In the genomic region with DNA sequence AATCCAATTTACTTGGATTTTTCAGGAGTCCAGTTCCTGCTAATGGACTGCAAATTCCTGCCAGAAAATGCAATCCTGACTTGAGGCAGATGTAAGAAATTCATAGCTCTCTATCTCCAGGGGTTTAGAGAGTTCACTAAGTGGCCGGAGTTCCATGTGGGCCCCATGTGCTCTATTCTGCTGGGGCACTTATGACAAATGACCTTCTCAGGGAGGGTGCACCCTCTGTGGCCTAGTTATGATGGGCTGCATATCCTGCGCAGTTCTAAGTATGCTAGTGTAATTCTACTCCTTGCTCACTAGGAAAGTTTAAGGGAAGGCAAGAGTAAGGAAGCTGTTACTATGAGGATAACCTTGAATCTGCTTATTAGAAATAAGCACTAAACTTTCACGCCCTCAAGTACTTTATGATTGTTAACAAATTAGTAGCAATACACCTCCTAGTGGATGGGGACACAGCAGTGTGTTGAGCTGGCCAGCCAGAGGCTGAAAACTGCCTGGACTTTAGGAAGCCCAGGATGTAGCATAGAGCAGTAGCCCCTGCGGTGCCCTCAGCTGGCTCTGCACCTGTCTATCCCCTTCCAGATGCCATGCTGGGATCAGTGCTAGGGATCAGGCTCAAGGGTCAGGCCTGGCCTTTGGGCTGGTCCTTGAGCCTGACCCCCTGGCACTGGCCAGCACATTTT, we compare ENCODE assay signal across 28 cellular contexts. TPM values are rescaled to one million over a fixed set of nuclear protein-coding genes. Genes with fewer than 3 reads are reported as not detected.
DNase-seq lines count a peak whose midpoint lies in the region; ATAC-seq, FAIRE-seq and TF ChIP-seq lines count a peak whose summit lies in the region.
"Had no signal": no experiment of that assay in that cellular context is flagged by ENCODE, and none has a peak within 500 bp of the region (broad histone marks: within the 10 kb centered on the region; RNA-seq: fewer than 3 reads in every experiment).

No MANE protein-coding gene starts in this region.

- no peak for TF ChIP-seq EP300 in K562 (IDR thresholded peaks at IDR 0.05; ENCODE audit: low read length)

- no peak overlapping the region for H2BK120ac ChIP-seq in H9 (ENCODE audit: low read depth, low read length, poor library complexity, severe bottlenecking)

- intact Hi-C loops in K562 (cut with micrococcal nuclease) (no loop called here), heart right ventricle (cut with DNase I) (no loop called here), sciatic nerve (cut with DNase I) (no loop called here)

- no TSS peak for BruUV-seq in K562 (replicated peaks; lab: Mats Ljungman, UMichigan)

- no peak for TF ChIP-seq RAD21 in K562 (CRISPR knock-in tag; conservative IDR thresholded peaks at IDR 0.05 in 1 of 2, IDR thresholded peaks at IDR 0.05 in 1 of 2)

- no peaks in the 10 kb centered on the region for H3K23me2 ChIP-seq in H9 (ENCODE audit: insufficient read length, low read depth, low read length, poor library complexity, severe bottlenecking)

- DNase-seq in H9 (no peak), K562 (ENCODE audit: extremely low read depth in 1 of 4, low spot score in 3 of 4) (no peak), heart right ventricle (no peak), sciatic nerve (ENCODE audit: low spot score) (no peak), GM03348 (ENCODE audit: low spot score) (no peak), NCI-H2171 (lab: John Stamatoyannopoulos, UW) (no peak), COR-L47 (lab: John Stamatoyannopoulos, UW) (no peak)
- no peak for DNase-seq in activated CD4-positive, CD25-positive, alpha-beta regulatory T cell treated with anti-CD3 and anti-CD28 coated beads, Interleukin-2, amount 50 U/mL, for 72 hours
- DNase-seq: ACHN; activated T-cell treated with anti-CD3 and anti-CD28 coated beads, Interleukin-2, amount 50 U/mL, for 4 hours; brain microvascular endothelial cell; Caco-2; DND-41; NCI-H1436 treated with DMSO at 0.1 percent for 48 hours; NCI-H510A treated with DMSO at 0.1 percent for 48 hours; PC-9; SHP77 treated with DMSO at 0.1 percent for 48 hours; spleen; stimulated activated CD4-positive, alpha-beta T cell treated with anti-CD3 and anti-CD28 coated beads, Interleukin-4, amount 100 ng/mL, for 1 hour; SW 1271; tibial artery had no signal

- H3K79me2 ChIP-seq in H9 (ENCODE audit: insufficient read depth, low read length) (no peaks in the 10 kb centered on the region), K562 (ENCODE audit: control insufficient read depth, insufficient read depth, low read length) (no peaks in the 10 kb centered on the region)

- in situ Hi-C loops in K562 (cut with MboI): no loop called here

- H3K4me1 Mint-ChIP-seq in H9: peaks cover 20 to 21% of the 10 kb centered on the region in 2 experiments
- H3K4me1 Mint-ChIP-seq: stimulated activated memory B cell treated with anti-CD40 and anti-IgM and Interleukin-4, amounts not matched to agents 10 μg/mL and 1 μg/mL and 100 μg/mL, for 72 hours had no signal

- no peak overlapping the region for H4K91ac ChIP-seq in H9 (ENCODE audit: insufficient read length, low read depth, low read length)

- POLR2A ChIA-PET in K562 (lab: Yijun Ruan, JAX): no interaction called here

- TF ChIP-seq CTCF in H9 (conservative IDR thresholded peaks at IDR 0.05) (no peak), K562 (IDR thresholded peaks at IDR 0.05 in 2 of 3, conservative IDR thresholded peaks at IDR 0.05 in 1 of 3; ENCODE audit: insufficient read depth in 2 of 3, low read depth in 1 of 3, low read length in 3 of 3) (peak in 2 of 3 experiments; percentile 12 to 19; a peak in 1 of 6 replicates), heart right ventricle (IDR thresholded peaks at IDR 0.05) (peak in 1 of 9 donors; percentile 18)

- no peak overlapping the region for H3T11ph ChIP-seq in H9 (ENCODE audit: low read length)

- no peak overlapping the region for H3K9ac ChIP-seq in H9 (ENCODE audit: extremely low read depth, insufficient read length, low read length)
- no peak overlapping the region for H3K9ac ChIP-seq in K562 (ENCODE audit: insufficient read depth in 1 of 2, low read depth in 2 of 2, low read length in 2 of 2)
- H3K9ac ChIP-seq: BLaER1 had no signal

- no peak overlapping the region for H2BK5ac ChIP-seq in H9 (ENCODE audit: insufficient read length, low read length)

- H3K36me3 ChIP-seq in K562 (ENCODE audit: control insufficient read depth, insufficient read depth, low read length) (no peaks in the 10 kb centered on the region), heart right ventricle (peaks cover 0 to 18% (median 0%) of the 10 kb centered on the region in 9 donors)
- H3K36me3 ChIP-seq: BLaER1, brain microvascular endothelial cell, spleen, tibial artery had no signal

- no peak overlapping the region for H3K56ac ChIP-seq in H9 (ENCODE audit: insufficient read length, low read depth, low read length)

- H3K4me2 ChIP-seq in H9 (ENCODE audit: insufficient read depth, insufficient read length, low read length) (no peak overlapping the region), K562 (ENCODE audit: insufficient read depth, low read length) (no peak overlapping the region)
- H3K4me2 ChIP-seq: BLaER1, PC-9 had no signal

- no peak overlapping the region for H3K23ac ChIP-seq in H9 (ENCODE audit: insufficient read length, low read depth, low read length)

- no peaks in the 10 kb centered on the region for H3K79me1 ChIP-seq in H9 (ENCODE audit: insufficient read depth, low read depth, low read length, poor library complexity, severe bottlenecking)

- no peak overlapping the region for H2BK15ac ChIP-seq in H9 (ENCODE audit: low read depth, low read length)

- CTCF ChIA-PET in K562 (lab: Yijun Ruan, JAX; ENCODE audit: low intra/inter-chr PET ratio): no interaction called here

- no peak overlapping the region for H2BK12ac ChIP-seq in H9 (ENCODE audit: insufficient read length, low read depth, low read length)

- ATAC-seq in K562 (peak; percentile 61), heart right ventricle (peak in 5 of 8 donors; percentile 24 to 62 (median 43)), sciatic nerve (peak; percentile 26)
- ATAC-seq: activated CD4-positive, CD25-positive, alpha-beta regulatory T cell treated with anti-CD3 and anti-CD28 coated beads, Interleukin-2, amount 50 U/mL, for 24 hours; activated T-cell treated with anti-CD3 and anti-CD28 coated beads, Interleukin-2, amount 50 U/mL, for 4 hours; stimulated activated memory B cell treated with anti-CD40 and anti-IgM and Interleukin-4, amounts not matched to agents 10 μg/mL and 1 μg/mL and 100 μg/mL, for 72 hours had no signal

- no peak overlapping the region for H3K18ac ChIP-seq in H9 (ENCODE audit: insufficient read length, low read depth, low read length)

- H2AFZ ChIP-seq in H9 (ENCODE audit: low read length): no peak overlapping the region
- no peak overlapping the region for H2AFZ ChIP-seq in K562 (ENCODE audit: low read depth, low read length)
- H2AFZ ChIP-seq: PC-9 had no signal

- no peak for TF ChIP-seq POLR2A in K562 (conservative IDR thresholded peaks at IDR 0.05)

- no peak overlapping the region for H3K4me3 Mint-ChIP-seq in H9
- H3K4me3 Mint-ChIP-seq: activated T-cell treated with anti-CD3 and anti-CD28 coated beads, Interleukin-2, amount 50 U/mL, for 4 hours; stimulated activated memory B cell treated with anti-CD40 and anti-IgM and Interleukin-4, amounts not matched to agents 10 μg/mL and 1 μg/mL and 100 μg/mL, for 72 hours had no signal

- WGBS in H9 (ENCODE audit: extremely low coverage, insufficient read length, low lambda C conversion rate): no CpG with 5 or more reads among the region's 4 CpGs
- WGBS in K562 (ENCODE audit: insufficient coverage, low coverage, missing lambda C conversion rate): 18% methylated on average over 4 of the region's 4 CpGs
- 66 to 68% methylated on average over 4 of the region's 4 CpGs for WGBS in heart right ventricle, 2 donors

- H3K9me3 ChIP-seq in H9 (ENCODE audit: control insufficient read depth, low read depth, low read length): no peaks in the 10 kb centered on the region
- H3K9me3 ChIP-seq in K562 (replicated peaks; ENCODE audit: control insufficient read depth, insufficient read depth, low read depth, low read length): no peaks in the 10 kb centered on the region
- H3K9me3 ChIP-seq in heart right ventricle: no peaks in the 10 kb centered on the region
- H3K9me3 ChIP-seq: BLaER1, Caco-2, spleen, tibial artery had no signal

- H3K4ac ChIP-seq in H9 (ENCODE audit: low read depth, low read length): no peak overlapping the region

- no peak overlapping the region for H3K14ac ChIP-seq in H9 (ENCODE audit: insufficient read depth, low read length)

- no peak for FAIRE-seq in K562 (lab: Jason Lieb, UNC)

- H3K27me3 ChIP-seq in H9 (ENCODE audit: insufficient read depth, low read length): no peaks in the 10 kb centered on the region; the same call in 1 of the 2 replicates
- H3K27me3 ChIP-seq in K562 (ENCODE audit: control insufficient read depth in 2 of 2, insufficient read depth in 2 of 2, low read length in 2 of 2): peaks cover 10 to 27% of the 10 kb centered on the region in 2 experiments; a peak in 4 of 5 replicates
- H3K27me3 ChIP-seq in heart right ventricle: no peaks in the 10 kb centered on the region
- H3K27me3 ChIP-seq: BLaER1, brain microvascular endothelial cell, spleen, tibial artery had no signal

- H3K27ac Mint-ChIP-seq in H9: peak overlapping the region in 2 of 3 experiments; percentile 53 to 74; a peak in 3 of 7 replicates
- H3K27ac Mint-ChIP-seq: stimulated activated memory B cell treated with anti-CD40 and anti-IgM and Interleukin-4, amounts not matched to agents 10 μg/mL and 1 μg/mL and 100 μg/mL, for 72 hours had no signal

- no peaks in the 10 kb centered on the region for H3K36me3 Mint-ChIP-seq in H9 (ENCODE audit: insufficient read depth in 1 of 3, low read depth in 3 of 3)
- H3K36me3 Mint-ChIP-seq: stimulated activated memory B cell treated with anti-CD40 and anti-IgM and Interleukin-4, amounts not matched to agents 10 μg/mL and 1 μg/mL and 100 μg/mL, for 72 hours had no signal

- no peak overlapping the region for H4K5ac ChIP-seq in H9 (ENCODE audit: insufficient read length, low read depth, low read length)

- no peaks in the 10 kb centered on the region; a peak in 1 of 5 replicates for H3K9me3 Mint-ChIP-seq in H9
- H3K9me3 Mint-ChIP-seq: activated T-cell treated with anti-CD3 and anti-CD28 coated beads, Interleukin-2, amount 50 U/mL, for 4 hours; stimulated activated memory B cell treated with anti-CD40 and anti-IgM and Interleukin-4, amounts not matched to agents 10 μg/mL and 1 μg/mL and 100 μg/mL, for 72 hours had no signal

- H2BK20ac ChIP-seq in H9 (ENCODE audit: low read depth, low read length, poor library complexity, severe bottlenecking): no peak overlapping the region

- no peaks in the 10 kb centered on the region; the same call in none of the 2 replicates for H3K27me3 Mint-ChIP-seq in H9 (ENCODE audit: low read depth)

- H4K8ac ChIP-seq in H9 (replicated peaks; ENCODE audit: insufficient read length, low read depth, low read length): no peak overlapping the region

- H3K27ac ChIP-seq in H9 (ENCODE audit: insufficient read length, low read depth, low read length): no peak overlapping the region
- H3K27ac ChIP-seq in K562 (ENCODE audit: extremely low read depth, low read depth, low read length): no peak overlapping the region
- peak overlapping the region in 5 of 10 donors; percentile 19 to 40 (median 31) for H3K27ac ChIP-seq in heart right ventricle
- H3K27ac ChIP-seq: BLaER1, brain microvascular endothelial cell, coronary artery, PC-9, spleen, tibial artery had no signal

- H3K4me3 ChIP-seq in K562: no peak overlapping the region
- no peak overlapping the region for H3K4me3 ChIP-seq in heart right ventricle
- H3K4me3 ChIP-seq: BLaER1, coronary artery, PC-9, spleen, tibial artery had no signal

- H3K9me1 ChIP-seq in K562 (ENCODE audit: control insufficient read depth, insufficient read depth, low read length): no peaks in the 10 kb centered on the region

- H3K4me1 ChIP-seq in H9 (ENCODE audit: insufficient read depth, low read length): peaks cover 9% of the 10 kb centered on the region
- peaks cover 0 to 2% of the 10 kb centered on the region in 2 experiments; a peak in 1 of 5 replicates for H3K4me1 ChIP-seq in K562 (replicated peaks in 1 of 2; ENCODE audit: control insufficient read depth in 2 of 2, insufficient read depth in 2 of 2, low read length in 2 of 2)
- peaks cover 0 to 56% (median 26%) of the 10 kb centered on the region in 9 donors for H3K4me1 ChIP-seq in heart right ventricle
- H3K4me1 ChIP-seq: BLaER1, Caco-2, spleen, tibial artery had no signal

- no peaks in the 10 kb centered on the region for H4K20me1 ChIP-seq in H9 (ENCODE audit: control insufficient read depth, insufficient read depth, insufficient read length)
- H4K20me1 ChIP-seq in K562 (replicated peaks; ENCODE audit: control insufficient read depth, insufficient read depth, low read length): no peaks in the 10 kb centered on the region
- H4K20me1 ChIP-seq: BLaER1 had no signal

- H2AK5ac ChIP-seq in H9 (ENCODE audit: insufficient read length, low read length): no peak overlapping the region

RNA-seq across cellular contexts. Expression of a gene that starts 14.4 kb away (rescaled TPM):
- total RNA-seq in H9 (2021) (0.04 TPM in 1 of 2 replicates, not detected in the other), K562 (2014; rRNA removed) (not detected in 2 replicates), K562 (2014; rRNA removed; fragmentation: Illumina TruSeq; extraction: Trizol) (not detected in 2 replicates), K562 (2015; rRNA removed; fragmentation: Illumina TruSeq; extraction: Trizol) (not detected in 2 replicates), K562 (2021) (not detected in 2 replicates), heart right ventricle (100 to 1,000 TPM; 287 to 534 (median 395) TPM), sciatic nerve (0.49 TPM)
- not detected in 2 replicates for total RNA-seq in K562 (2011; cell fraction: chromatin; rRNA removed; ENCODE audit: low replicate concordance)
- total RNA-seq in K562 (2011; cell fraction: nucleolus; rRNA removed): not detected in 2 replicates
- not detected in 2 replicates for total RNA-seq in K562 (2011; cell fraction: nucleoplasm; rRNA removed)
- polyA plus RNA-seq in K562 (2011; rRNA removed) (not detected in 2 replicates), K562 (2014; fragmentation: Illumina TruSeq; extraction: Trizol) (not detected in 2 replicates), K562 (2014; fragmentation: Nextera tagmentation; extraction: Ambion mirVana) (not detected), K562 (2014; rRNA removed) (not detected in 2 replicates), heart right ventricle (10 to 100 TPM; 78.7 to 94.0 TPM)
- not detected in 2 replicates for polyA plus RNA-seq in K562 (2011; cell fraction: cytosol; rRNA removed)
- polyA plus RNA-seq in K562 (2011; cell fraction: nucleus; rRNA removed): not detected in 2 replicates
- not detected in 2 replicates for polyA plus RNA-seq in K562 (2012)
- polyA minus RNA-seq in K562 (2011; rRNA and poly(A)+ RNA removed): not detected in 2 replicates
- polyA minus RNA-seq in K562 (2011; cell fraction: cytosol; rRNA and poly(A)+ RNA removed): not detected in 2 replicates
- not detected in 2 replicates for polyA minus RNA-seq in K562 (2011; cell fraction: nucleus; rRNA and poly(A)+ RNA removed)
- total RNA-seq: activated T-cell treated with anti-CD3 and anti-CD28 coated beads, Interleukin-2, amount 50 U/mL, for 4 hours; Caco-2; HT1080; kidney epithelial cell; PC-9; pulmonary artery endothelial cell; spleen had no signal

RNA-seq across cellular contexts. Expression of a gene that starts 26.5 kb away (rescaled TPM):
- 7.1 and 8.2 TPM in 2 replicates for total RNA-seq in H9 (2021)
- 0.21 and 1.1 TPM in 2 replicates for total RNA-seq in K562 (2011; cell fraction: chromatin; rRNA removed; ENCODE audit: low replicate concordance)
- 0.67 TPM in 1 of 2 replicates, not detected in the other for total RNA-seq in K562 (2011; cell fraction: nucleolus; rRNA removed)
- 0.29 and 0.46 TPM in 2 replicates for total RNA-seq in K562 (2011; cell fraction: nucleoplasm; rRNA removed)
- 2.0 and 2.2 TPM in 2 replicates for total RNA-seq in K562 (2014; rRNA removed)
- 4.3 and 4.7 TPM in 2 replicates for total RNA-seq in K562 (2014; rRNA removed; fragmentation: Illumina TruSeq; extraction: Trizol)
- total RNA-seq in K562 (2015; rRNA removed; fragmentation: Illumina TruSeq; extraction: Trizol): 4.0 and 5.3 TPM in 2 replicates
- 1.9 and 2.0 TPM in 2 replicates for total RNA-seq in K562 (2021)
- 4.6 and 6.0 TPM in 2 replicates for polyA plus RNA-seq in K562 (2011; rRNA removed)
- polyA plus RNA-seq in K562 (2011; cell fraction: cytosol; rRNA removed): 0.98 and 1.6 TPM in 2 replicates
- 1.3 and 1.7 TPM in 2 replicates for polyA plus RNA-seq in K562 (2011; cell fraction: nucleus; rRNA removed)
- 3.5 and 5.6 TPM in 2 replicates for polyA plus RNA-seq in K562 (2012)
- polyA plus RNA-seq in K562 (2014; fragmentation: Illumina TruSeq; extraction: Trizol): 3.1 and 4.7 TPM in 2 replicates
- 1 to 10 TPM; 2.1 TPM for polyA plus RNA-seq in K562 (2014; fragmentation: Nextera tagmentation; extraction: Ambion mirVana)
- 2.2 and 3.3 TPM in 2 replicates for polyA plus RNA-seq in K562 (2014; rRNA removed)
- polyA minus RNA-seq in K562 (2011; rRNA and poly(A)+ RNA removed): 2.2 and 2.7 TPM in 2 replicates
- polyA minus RNA-seq in K562 (2011; cell fraction: cytosol; rRNA and poly(A)+ RNA removed): 0.95 and 1.3 TPM in 2 replicates
- polyA minus RNA-seq in K562 (2011; cell fraction: nucleus; rRNA and poly(A)+ RNA removed): 0.54 and 0.89 TPM in 2 replicates
- total RNA-seq in heart right ventricle: 10 to 100 TPM; 20.1 to 26.7 (median 22.0) TPM
- polyA plus RNA-seq in heart right ventricle: 10 to 100 TPM; 18.5 to 27.0 TPM
- 35.0 TPM for total RNA-seq in sciatic nerve

RNA-seq across cellular contexts. Expression of a gene that starts 45.8 kb away (rescaled TPM):
- total RNA-seq in H9 (2021): not detected in 2 replicates
- not detected in 2 replicates for total RNA-seq in K562 (2011; cell fraction: chromatin; rRNA removed; ENCODE audit: low replicate concordance)
- not detected in 2 replicates for total RNA-seq in K562 (2011; cell fraction: nucleolus; rRNA removed)
- not detected in 2 replicates for total RNA-seq in K562 (2011; cell fraction: nucleoplasm; rRNA removed)
- total RNA-seq in K562 (2014; rRNA removed): not detected in 2 replicates
- total RNA-seq in K562 (2014; rRNA removed; fragmentation: Illumina TruSeq; extraction: Trizol): not detected in 2 replicates
- not detected in 2 replicates for total RNA-seq in K562 (2015; rRNA removed; fragmentation: Illumina TruSeq; extraction: Trizol)
- 0.64 and 0.98 TPM in 2 replicates for total RNA-seq in K562 (2021)
- not detected in 2 replicates for polyA plus RNA-seq in K562 (2011; rRNA removed)
- polyA plus RNA-seq in K562 (2011; cell fraction: cytosol; rRNA removed): not detected in 2 replicates
- not detected in 2 replicates for polyA plus RNA-seq in K562 (2011; cell fraction: nucleus; rRNA removed)
- not detected in 2 replicates for polyA plus RNA-seq in K562 (2012)
- not detected in 2 replicates for polyA plus RNA-seq in K562 (2014; fragmentation: Illumina TruSeq; extraction: Trizol)
- polyA plus RNA-seq in K562 (2014; fragmentation: Nextera tagmentation; extraction: Ambion mirVana): not detected
- not detected in 2 replicates for polyA plus RNA-seq in K562 (2014; rRNA removed)
- not detected in 2 replicates for polyA minus RNA-seq in K562 (2011; rRNA and poly(A)+ RNA removed)
- not detected in 2 replicates for polyA minus RNA-seq in K562 (2011; cell fraction: cytosol; rRNA and poly(A)+ RNA removed)
- not detected in 2 replicates for polyA minus RNA-seq in K562 (2011; cell fraction: nucleus; rRNA and poly(A)+ RNA removed)
- not detected for total RNA-seq in heart right ventricle
- polyA plus RNA-seq in heart right ventricle: 1 to 10 TPM in 1 of 2 donors, under 1 TPM in 1; 0.14 to 1.1 TPM
- total RNA-seq in sciatic nerve: not detected
- total RNA-seq: HT1080, kidney epithelial cell, PC-9, pulmonary artery endothelial cell, spleen had no signal

Comparison
In these comparisons a context has a peak if more than half of its experiments do, and no peak if none do; other contexts are left out.
1. RNA of a gene that starts 14.4 kb away (total RNA-seq): 287 to 534 TPM in heart right ventricle; 0.49 TPM in sciatic nerve (single experiment), 0.04 TPM in H9 and not detected in K562; every median in the first group is over 100 times any median in the second.
2. Peak in every context shown above with its lines, with median percentiles within 50 percentile points of each other: ATAC-seq.